In the genomic region with DNA sequence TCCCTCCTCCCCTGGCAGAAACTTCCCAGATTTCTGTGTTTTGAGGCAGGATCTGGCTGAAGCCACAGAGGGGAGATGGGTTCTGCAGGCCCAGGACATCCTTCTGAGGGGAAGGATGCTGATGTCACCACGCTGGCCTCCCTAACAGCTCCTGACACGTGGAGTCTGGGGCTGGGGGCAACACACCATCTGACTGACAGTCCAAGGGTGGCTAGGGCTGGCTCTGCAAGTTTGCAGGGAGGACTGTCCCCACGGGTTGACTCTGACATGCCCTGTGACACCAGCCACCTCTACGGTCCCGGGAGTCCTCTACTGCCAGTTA, we compare ENCODE assay signal across 28 cellular contexts. TPM values are rescaled to one million over a fixed set of nuclear protein-coding genes. Genes with fewer than 3 reads are reported as not detected.
DNase-seq lines count a peak whose midpoint lies in the region; ATAC-seq and TF ChIP-seq lines count a peak whose summit lies in the region.
"Had no signal": no experiment of that assay in that cellular context is flagged by ENCODE, and none has a peak within 500 bp of the region (broad histone marks: within the 10 kb centered on the region; RNA-seq: fewer than 3 reads in every experiment).

No MANE protein-coding gene starts in this region.

- peaks cover 23% of the 10 kb centered on the region for H3K27me3 Mint-ChIP-seq in GM23338 (ENCODE audit: insufficient read depth, low read depth, poor library complexity)
- H3K27me3 Mint-ChIP-seq: activated B cell treated with CpG ODN at 0.5 μM for 24 hours; activated naive CD8-positive, alpha-beta T cell treated with anti-CD3 and anti-CD28 coated beads, Interleukin-2, amount 10 ng/mL, durations not matched to agents 7 days and 5 days; CD4-positive, alpha-beta T cell; stimulated activated naive B cell treated with anti-CD40 and anti-IgM and Interleukin-4, amounts not matched to agents 10 μg/mL and 1 μg/mL and 100 μg/mL, for 72 hours had no signal

- peak overlapping the region; percentile 77 for H2BK5ac ChIP-seq in neuronal stem cell (ENCODE audit: low read length)

- H2AK5ac ChIP-seq in neuronal stem cell (ENCODE audit: low read depth, low read length): peak overlapping the region; percentile 18

- H3K9me3 ChIP-seq in neuronal stem cell (replicated peaks in 1 of 2; ENCODE audit: control insufficient read depth in 2 of 2, insufficient read depth in 1 of 2, low read depth in 1 of 2, low read length in 2 of 2): no peaks in the 10 kb centered on the region
- H3K9me3 ChIP-seq: colonic mucosa, left lung, Peyer's patch, psoas muscle, testis had no signal

- H3K9ac ChIP-seq in neuronal stem cell (ENCODE audit: low read depth, low read length, poor library complexity): no peak overlapping the region

- 0 out of 2 replicates have a peak, but pooled peaks cover 4% of the 10 kb centered on the region for H3F3A ChIP-seq in GM23338 (replicated peaks; ENCODE audit: low read depth)

- H3K4me3 Mint-ChIP-seq in GM23338: no peak overlapping the region
- H3K4me3 Mint-ChIP-seq: activated B cell treated with CpG ODN at 0.5 μM for 24 hours; activated naive CD8-positive, alpha-beta T cell treated with anti-CD3 and anti-CD28 coated beads, Interleukin-2, amount 10 ng/mL, durations not matched to agents 7 days and 5 days; brain; CD4-positive, alpha-beta T cell; stimulated activated naive B cell treated with anti-CD40 and anti-IgM and Interleukin-4, amounts not matched to agents 10 μg/mL and 1 μg/mL and 100 μg/mL, for 72 hours had no signal

- no peak overlapping the region for H3K14ac ChIP-seq in neuronal stem cell (ENCODE audit: low read length)

- no peaks in the 10 kb centered on the region for H3K27me3 ChIP-seq in GM23338 (ENCODE audit: insufficient read depth)
- no peaks in the 10 kb centered on the region for H3K27me3 ChIP-seq in neuronal stem cell (ENCODE audit: control insufficient read depth in 3 of 3, insufficient read depth in 3 of 3, low read depth in 1 of 3, low read length in 3 of 3)
- no peaks in the 10 kb centered on the region for H3K27me3 ChIP-seq in brain microvascular endothelial cell (replicated peaks)
- H3K27me3 ChIP-seq: colonic mucosa, left lung, Peyer's patch, testis had no signal

- H3K4me3 ChIP-seq in GM23338 (no peak overlapping the region), neuronal stem cell (ENCODE audit: low read length in 2 of 2) (no peak overlapping the region), brain microvascular endothelial cell (ENCODE audit: low read depth, low read length) (no peak overlapping the region)
- H3K4me3 ChIP-seq: colonic mucosa, left lung, Peyer's patch, psoas muscle, testis had no signal

- H4K8ac ChIP-seq in neuronal stem cell (ENCODE audit: low read depth, low read length): no peak overlapping the region

- TF ChIP-seq CTCF in GM23338 (conservative IDR thresholded peaks at IDR 0.05; ENCODE audit: low read depth in 2 of 2): no peak
- TF ChIP-seq CTCF in brain microvascular endothelial cell (IDR thresholded peaks at IDR 0.05; ENCODE audit: low read depth, low read length, missing control alignments): no peak

- H2BK120ac ChIP-seq in neuronal stem cell (ENCODE audit: low read depth, low read length): no peak overlapping the region

- peak overlapping the region; percentile 78 for H3K4me2 ChIP-seq in GM23338
- no peak overlapping the region for H3K4me2 ChIP-seq in neuronal stem cell (ENCODE audit: insufficient read depth, low read length, poor library complexity, severe bottlenecking)

- peaks cover 9% of the 10 kb centered on the region for H4K20me1 ChIP-seq in GM23338 (replicated peaks; ENCODE audit: insufficient read depth)

- no peak for ATAC-seq in GM23338
- ATAC-seq: HCT116; left lung; psoas muscle; stimulated activated naive B cell treated with anti-CD40 and anti-IgM and Interleukin-4, amounts not matched to agents 10 μg/mL and 1 μg/mL and 100 μg/mL, for 72 hours had no signal

- H3K4ac ChIP-seq in neuronal stem cell (ENCODE audit: low read length): no peak overlapping the region

- no peaks in the 10 kb centered on the region for H3K9me3 Mint-ChIP-seq in GM23338
- H3K9me3 Mint-ChIP-seq: activated B cell treated with CpG ODN at 0.5 μM for 24 hours; activated naive CD8-positive, alpha-beta T cell treated with anti-CD3 and anti-CD28 coated beads, Interleukin-2, amount 10 ng/mL, durations not matched to agents 7 days and 5 days; activated T-helper 2 cell treated with anti-CD3 and anti-CD28 coated beads, Interferon-gamma antibody, Interleukin-2, Interleukin-4, amounts not matched to agents 10 μg/mL and 5 μg/mL and 100 μg/mL, durations not matched to agents 14 hours and 24 hours and 36 hours; brain; CD4-positive, alpha-beta T cell; stimulated activated naive B cell treated with anti-CD40 and anti-IgM and Interleukin-4, amounts not matched to agents 10 μg/mL and 1 μg/mL and 100 μg/mL, for 72 hours had no signal

- no peak for DNase-seq in GM23338 (ENCODE audit: low spot score)
- peak; percentile 33 for DNase-seq in OCI-M1 (lab: John Stamatoyannopoulos, UW)
- DNase-seq in epidermal melanocyte (ENCODE audit: insufficient read length, low spot score): peak; percentile 11
- no peak for DNase-seq in neuronal stem cell (ENCODE audit: low spot score)
- DNase-seq in NCI-H446 (lab: John Stamatoyannopoulos, UW): no peak
- DNase-seq in Kasumi-1 (lab: John Stamatoyannopoulos, UW): no peak
- no peak for DNase-seq in T-helper 9 cell
- DNase-seq in brain microvascular endothelial cell: no peak
- DNase-seq: activated B cell treated with CpG ODN at 0.5 μM for 24 hours; activated CD4-positive, alpha-beta T cell treated with anti-CD3 and anti-CD28 coated beads, Interleukin-2, amount 50 U/mL, for 4 hours; activated CD8-positive, alpha-beta memory T cell treated with anti-CD3 and anti-CD28 coated beads, Interleukin-2, amount 50 U/mL, for 4 hours; activated naive CD8-positive, alpha-beta T cell treated with anti-CD3 and anti-CD28 coated beads, Interleukin-2, amount 10 ng/mL, durations not matched to agents 7 days and 5 days; CD4-positive, alpha-beta T cell; colonic mucosa; DMS153; head of caudate nucleus; NCI-H2107; NCI-H510A; Peyer's patch; psoas muscle; small intestine; stimulated activated naive B cell treated with anti-CD40 and anti-IgM and Interleukin-4, amounts not matched to agents 10 μg/mL and 1 μg/mL and 100 μg/mL, for 72 hours; testis had no signal

- H4K91ac ChIP-seq in neuronal stem cell (ENCODE audit: low read depth, low read length, poor library complexity): no peak overlapping the region

- H3K9me2 ChIP-seq in GM23338 (ENCODE audit: insufficient read depth): no peaks in the 10 kb centered on the region

- peaks cover 10% of the 10 kb centered on the region for H3K79me1 ChIP-seq in neuronal stem cell (ENCODE audit: low read depth, low read length)

- H2AFZ ChIP-seq in GM23338: no peak overlapping the region
- no peak overlapping the region for H2AFZ ChIP-seq in neuronal stem cell (ENCODE audit: low read length)

- H3K4me1 ChIP-seq in GM23338 (ENCODE audit: insufficient read depth): peaks cover 66% of the 10 kb centered on the region
- peaks cover 27 to 35% of the 10 kb centered on the region in 2 donors for H3K4me1 ChIP-seq in neuronal stem cell (ENCODE audit: control insufficient read depth in 2 of 2, insufficient read depth in 1 of 2, low read depth in 1 of 2, low read length in 2 of 2)
- H3K4me1 ChIP-seq: psoas muscle had no signal

- in situ Hi-C loops in brain microvascular endothelial cell (cut with HindIII; ENCODE audit: low pct_ligation_motif_present, low sequenced_read_pairs): no loop called here

- H3K36me3 Mint-ChIP-seq in GM23338 (ENCODE audit: low read depth): no peaks in the 10 kb centered on the region
- H3K36me3 Mint-ChIP-seq: activated naive CD8-positive, alpha-beta T cell treated with anti-CD3 and anti-CD28 coated beads, Interleukin-2, amount 10 ng/mL, durations not matched to agents 7 days and 5 days had no signal

- H3K18ac ChIP-seq in neuronal stem cell (ENCODE audit: low read length): peak overlapping the region; percentile 7

- H3K36me3 ChIP-seq in GM23338 (ENCODE audit: insufficient read depth): no peaks in the 10 kb centered on the region
- no peaks in the 10 kb centered on the region for H3K36me3 ChIP-seq in neuronal stem cell (replicated peaks in 1 of 2; ENCODE audit: control insufficient read depth in 2 of 2, insufficient read depth in 2 of 2, low read length in 2 of 2)
- H3K36me3 ChIP-seq in brain microvascular endothelial cell (replicated peaks): no peaks in the 10 kb centered on the region
- H3K36me3 ChIP-seq: colonic mucosa, left lung, Peyer's patch had no signal

- no peak overlapping the region for H2BK15ac ChIP-seq in neuronal stem cell (ENCODE audit: low read length)

- no peak overlapping the region for H3K27ac Mint-ChIP-seq in GM23338
- H3K27ac Mint-ChIP-seq: activated B cell treated with CpG ODN at 0.5 μM for 24 hours; activated naive CD8-positive, alpha-beta T cell treated with anti-CD3 and anti-CD28 coated beads, Interleukin-2, amount 10 ng/mL, durations not matched to agents 7 days and 5 days; activated T-helper 2 cell treated with anti-CD3 and anti-CD28 coated beads, Interferon-gamma antibody, Interleukin-2, Interleukin-4, amounts not matched to agents 10 μg/mL and 5 μg/mL and 100 μg/mL, durations not matched to agents 14 hours and 24 hours and 36 hours; CD4-positive, alpha-beta T cell; stimulated activated naive B cell treated with anti-CD40 and anti-IgM and Interleukin-4, amounts not matched to agents 10 μg/mL and 1 μg/mL and 100 μg/mL, for 72 hours had no signal

- H3K4me1 Mint-ChIP-seq in GM23338: peaks cover 85% of the 10 kb centered on the region

- WGBS in neuronal stem cell (ENCODE audit: extremely low coverage in 2 of 2, insufficient read length in 2 of 2, insufficient replicate concordance in 1 of 2), 2 donors: no CpG with 5 or more reads among the region's 5 CpGs

- no peak overlapping the region for H2BK12ac ChIP-seq in neuronal stem cell (ENCODE audit: low read length)

- H3K79me2 ChIP-seq in GM23338 (replicated peaks; ENCODE audit: insufficient read depth): peaks cover 95% of the 10 kb centered on the region

- H3K23ac ChIP-seq in neuronal stem cell (ENCODE audit: low read depth, low read length, poor library complexity): no peak overlapping the region

- H3K27ac ChIP-seq in GM23338 (ENCODE audit: low read depth) (peak overlapping the region; percentile 84; the same call in 1 of the 2 replicates), neuronal stem cell (replicated peaks; ENCODE audit: low read length) (no peak overlapping the region), brain microvascular endothelial cell (no peak overlapping the region)
- H3K27ac ChIP-seq: colonic mucosa, psoas muscle, testis had no signal

RNA-seq across cellular contexts. Expression of a gene that starts 14.6 kb away (rescaled TPM):
- 31.7 and 35.4 TPM in 2 replicates for total RNA-seq in GM23338 (2014; rRNA removed; shearing (Covaris generic))
- 28.3 and 28.7 TPM in 2 replicates for polyA plus RNA-seq in GM23338 (2016; fragmentation: Nextera tagmentation; extraction: Ambion mirVana)
- 102 TPM for polyA plus RNA-seq in neuronal stem cell (2013, experiment 1 of 2)
- polyA plus RNA-seq in neuronal stem cell (2013, experiment 2 of 2): 96.5 TPM

RNA-seq across cellular contexts. Expression of a gene that starts 56.0 kb away (rescaled TPM):
- 0.45 and 0.97 TPM in 2 replicates for total RNA-seq in GM23338 (2014; rRNA removed; shearing (Covaris generic))
- polyA plus RNA-seq in GM23338 (2016; fragmentation: Nextera tagmentation; extraction: Ambion mirVana): 0.26 and 0.27 TPM in 2 replicates
- polyA plus RNA-seq in neuronal stem cell (2013, experiment 1 of 2): not detected
- not detected for polyA plus RNA-seq in neuronal stem cell (2013, experiment 2 of 2)
- total RNA-seq: activated B cell treated with CpG ODN at 0.5 μM for 24 hours; activated naive CD8-positive, alpha-beta T cell treated with anti-CD3 and anti-CD28 coated beads, Interleukin-2, amount 10 ng/mL, durations not matched to agents 7 days and 5 days; activated T-helper 2 cell treated with anti-CD3 and anti-CD28 coated beads, Interferon-gamma antibody, Interleukin-2, Interleukin-4, amounts not matched to agents 10 μg/mL and 5 μg/mL and 100 μg/mL, durations not matched to agents 14 hours and 24 hours and 36 hours; CD4-positive, alpha-beta T cell; colonic mucosa; fibroblast of lung; left lung; Peyer's patch; psoas muscle; testis had no signal
- polyA plus RNA-seq: fibroblast of lung had no signal

RNA-seq across cellular contexts. Expression of a gene that starts 56.6 kb away (rescaled TPM):
- 3.8 and 6.2 TPM in 2 replicates for total RNA-seq in GM23338 (2014; rRNA removed; shearing (Covaris generic))
- polyA plus RNA-seq in GM23338 (2016; fragmentation: Nextera tagmentation; extraction: Ambion mirVana): 2.8 and 3.6 TPM in 2 replicates
- 2.0 TPM for polyA plus RNA-seq in neuronal stem cell (2013, experiment 1 of 2)
- polyA plus RNA-seq in neuronal stem cell (2013, experiment 2 of 2): 1.6 TPM
- total RNA-seq: activated B cell treated with CpG ODN at 0.5 μM for 24 hours; activated naive CD8-positive, alpha-beta T cell treated with anti-CD3 and anti-CD28 coated beads, Interleukin-2, amount 10 ng/mL, durations not matched to agents 7 days and 5 days; activated T-helper 2 cell treated with anti-CD3 and anti-CD28 coated beads, Interferon-gamma antibody, Interleukin-2, Interleukin-4, amounts not matched to agents 10 μg/mL and 5 μg/mL and 100 μg/mL, durations not matched to agents 14 hours and 24 hours and 36 hours; CD4-positive, alpha-beta T cell; colonic mucosa; fibroblast of lung; left lung had no signal
- polyA plus RNA-seq: fibroblast of lung had no signal

Comparison
In these comparisons a context has a peak if more than half of its experiments do, and no peak if none do; other contexts are left out.
1. DNase-seq: peak in OCI-M1 (single experiment) and epidermal melanocyte (single experiment); none in GM23338 (single experiment), neuronal stem cell (single experiment), NCI-H446 (0 of 2), Kasumi-1 (0 of 2), T-helper 9 cell (single experiment) and brain microvascular endothelial cell (single experiment).